Comparison of ENCODE assay signal across 27 cellular contexts in the genomic region with DNA sequence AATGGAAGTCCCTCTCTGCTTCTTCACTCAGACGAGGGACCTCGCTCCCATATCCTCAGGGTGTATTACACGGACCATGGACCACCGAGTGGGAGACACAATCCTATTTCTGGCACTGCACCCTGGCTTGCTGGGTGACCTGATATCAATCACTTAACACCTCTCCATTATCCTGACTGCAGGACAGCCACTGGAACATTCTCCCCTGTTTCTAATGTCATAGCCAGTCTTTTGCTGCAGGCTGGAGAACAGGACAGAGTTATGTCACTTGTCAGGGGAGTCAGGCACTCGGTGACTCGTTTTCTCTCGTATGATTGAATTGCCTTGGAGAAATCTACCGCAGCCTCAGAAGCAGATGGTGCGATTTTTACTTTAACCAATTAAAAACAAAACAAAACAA.
"Had no signal": no experiment of that assay in that cellular context is flagged by ENCODE, and none has a peak within 500 bp of the region (broad histone marks: within the 10 kb centered on the region; RNA-seq: fewer than 3 reads in every experiment).

No MANE protein-coding gene starts in this region.

- H3K4me1 ChIP-seq: adrenal gland, body of pancreas, foreskin keratinocyte, gastrocnemius medialis had no signal

- ATAC-seq: activated CD4-positive, CD25-positive, alpha-beta regulatory T cell treated with anti-CD3 and anti-CD28 coated beads, Interleukin-2, amount 50 U/mL, for 24 hours; activated CD8-positive, alpha-beta T cell treated with anti-CD3 and anti-CD28 coated beads for 36 hours; activated naive CD8-positive, alpha-beta T cell treated with anti-CD3 and anti-CD28 coated beads, Interleukin-2, amount 50 U/mL, for 24 hours; body of pancreas; effector memory CD8-positive, alpha-beta T cell; foreskin keratinocyte; gastrocnemius medialis; T-helper 17 cell had no signal

- H3K27ac ChIP-seq: adrenal gland, body of pancreas, coronary artery, esophagus muscularis mucosa, foreskin keratinocyte, gastrocnemius medialis, WERI-Rb-1 had no signal

- H3K27me3 ChIP-seq: adrenal gland, body of pancreas, esophagus muscularis mucosa, gastrocnemius medialis had no signal

- H3K9me3 ChIP-seq: adrenal gland, body of pancreas, esophagus muscularis mucosa, gastrocnemius medialis had no signal

- H3K36me3 ChIP-seq: adrenal gland, esophagus muscularis mucosa, gastrocnemius medialis, WERI-Rb-1 had no signal

- DNase-seq: activated B cell treated with CpG ODN at 0.5 μM for 24 hours; activated CD4-positive, alpha-beta T cell treated with anti-CD3 and anti-CD28 coated beads for 48 hours; activated CD4-positive, alpha-beta T cell treated with anti-CD3 and anti-CD28 coated beads, Interleukin-2, amount 50 U/mL, for 1 hour; activated CD4-positive, alpha-beta T cell treated with anti-CD3 and anti-CD28 coated beads, Interleukin-2, amount 50 U/mL, for 48 hours; activated CD8-positive, alpha-beta memory T cell treated with anti-CD3 and anti-CD28 coated beads for 24 hours; activated CD8-positive, alpha-beta T cell treated with anti-CD3 and anti-CD28 coated beads for 36 hours; activated effector memory CD4-positive, alpha-beta T cell treated with anti-CD3 and anti-CD28 coated beads, Interleukin-2, amount 50 U/mL, for 16 hours; activated naive CD4-positive, alpha-beta T cell treated with anti-CD3 and anti-CD28 coated beads for 36 hours; activated naive CD8-positive, alpha-beta T cell treated with anti-CD3 and anti-CD28 coated beads for 36 hours; activated naive CD8-positive, alpha-beta T cell treated with anti-CD3 and anti-CD28 coated beads, Interleukin-2, amount 50 U/mL, for 24 hours; activated T-cell treated with anti-CD3 and anti-CD28 coated beads, Interleukin-2, amount 50 U/mL, for 48 hours; adrenal gland; amygdala; aorta; body of pancreas; effector CD4-positive, alpha-beta T cell; effector memory CD8-positive, alpha-beta T cell; erythroblast; foreskin keratinocyte; gastrocnemius medialis; T-helper 1 cell; T-helper 17 cell; T1000; WERI-Rb-1 had no signal

- H3K4me3 ChIP-seq: adrenal gland, body of pancreas, coronary artery, esophagus muscularis mucosa, gastrocnemius medialis had no signal
